Comparison of ENCODE assay signal across 1 cellular context in genomic region chr15:59688888-59689625, GRCh38.
TF ChIP-seq lines count a peak whose summit lies in the region.

Gene BNIP2, minus strand, starts transcription at chr15:59689320. Its CDS starts 6,863 bp downstream, at chr15:59682457.

TF ChIP-seq in HepG2, 621 proteins besides CTCF, POLR2A, EP300 and RAD21 (continued from another document and continues in another):
- no peak for TF ChIP-seq MLX (CRISPR knock-in tag; IDR thresholded peaks at IDR 0.05)
- TF ChIP-seq NR0B2 (CRISPR knock-in tag; IDR thresholded peaks at IDR 0.05), result no peak
- TF ChIP-seq POLR2AphosphoS5 (IDR thresholded peaks at IDR 0.05; ENCODE audit: low read depth, low read length), result peak; percentile 66; the same call in 1 of the 2 replicates
- TF ChIP-seq BRCA1 (CRISPR knock-in tag; IDR thresholded peaks at IDR 0.05), result no peak
- TF ChIP-seq NFE2L2 (IDR thresholded peaks at IDR 0.05; ENCODE audit: low read length), result no peak
- no peak for TF ChIP-seq RBAK (CRISPR knock-in tag; IDR thresholded peaks at IDR 0.05)
- TF ChIP-seq PRDM4 (CRISPR knock-in tag; IDR thresholded peaks at IDR 0.05; ENCODE audit: borderline replicate concordance), result no peak
- peak; percentile 40; the same call in 1 of the 2 replicates for TF ChIP-seq ZBTB14 (CRISPR knock-in tag; IDR thresholded peaks at IDR 0.05)
- peak; percentile 20; the same call in 1 of the 2 replicates for TF ChIP-seq ZNF362 (CRISPR knock-in tag; IDR thresholded peaks at IDR 0.05; ENCODE audit: borderline replicate concordance)
- TF ChIP-seq ZNF550 (CRISPR knock-in tag; IDR thresholded peaks at IDR 0.05; ENCODE audit: borderline replicate concordance), result no peak
- TF ChIP-seq NCOA2 (CRISPR knock-in tag; IDR thresholded peaks at IDR 0.05), result no peak
- TF ChIP-seq ZNF10 (CRISPR knock-in tag; IDR thresholded peaks at IDR 0.05; ENCODE audit: borderline replicate concordance, low read depth), result no peak
- no peak; the same call in 1 of the 2 replicates for TF ChIP-seq ZBED4 (CRISPR knock-in tag; IDR thresholded peaks at IDR 0.05; ENCODE audit: borderline replicate concordance)
- TF ChIP-seq ZNF383 (CRISPR knock-in tag; IDR thresholded peaks at IDR 0.05; ENCODE audit: borderline replicate concordance), result no peak
- no peak for TF ChIP-seq MATR3 (CRISPR knock-in tag; IDR thresholded peaks at IDR 0.05)
- peak; percentile 87; the same call in 1 of the 2 replicates for TF ChIP-seq ZNF414 (CRISPR knock-in tag; IDR thresholded peaks at IDR 0.05)
- no peak for TF ChIP-seq ZSCAN29 (CRISPR knock-in tag; conservative IDR thresholded peaks at IDR 0.05)
- peak; percentile 86; the same call in 1 of the 2 replicates for TF ChIP-seq EED (CRISPR knock-in tag; IDR thresholded peaks at IDR 0.05)
- 0 out of 2 replicates have a peak, but pooled peaks have one; percentile 40 for TF ChIP-seq ZZZ3 (CRISPR knock-in tag; IDR thresholded peaks at IDR 0.05; ENCODE audit: borderline replicate concordance)
- TF ChIP-seq RELA (CRISPR knock-in tag; IDR thresholded peaks at IDR 0.05), result 0 out of 2 replicates have a peak, but pooled peaks have one; percentile 32
- TF ChIP-seq ZNF782 (CRISPR knock-in tag; IDR thresholded peaks at IDR 0.05; ENCODE audit: borderline replicate concordance), result peak; percentile 78; the same call in 1 of the 2 replicates
- TF ChIP-seq WIZ (CRISPR knock-in tag; IDR thresholded peaks at IDR 0.05), result peak; percentile 84; the same call in 1 of the 2 replicates
- peak; percentile 67 for TF ChIP-seq IRF2 (CRISPR knock-in tag; IDR thresholded peaks at IDR 0.05)
- no peak for TF ChIP-seq MED13 (CRISPR knock-in tag; IDR thresholded peaks at IDR 0.05)
- TF ChIP-seq ASH2L (IDR thresholded peaks at IDR 0.05; ENCODE audit: insufficient read length, low read depth, low read length), result peak; percentile 98
- TF ChIP-seq ZBTB49 (CRISPR knock-in tag; IDR thresholded peaks at IDR 0.05; ENCODE audit: borderline replicate concordance), result peak; percentile 82; the same call in 1 of the 2 replicates
- no peak for TF ChIP-seq ZEB1 (IDR thresholded peaks at IDR 0.05; ENCODE audit: insufficient replicate concordance, low read depth)
- no peak for TF ChIP-seq ZNF468 (CRISPR knock-in tag; IDR thresholded peaks at IDR 0.05)
- no peak for TF ChIP-seq ZNF790 (CRISPR knock-in tag; IDR thresholded peaks at IDR 0.05; ENCODE audit: borderline replicate concordance)
- peak; percentile 76 for TF ChIP-seq ZSCAN31 (CRISPR knock-in tag; IDR thresholded peaks at IDR 0.05; ENCODE audit: low read depth)
- peak; percentile 99 for TF ChIP-seq ZFX (CRISPR knock-in tag; IDR thresholded peaks at IDR 0.05; ENCODE audit: low read depth)
- TF ChIP-seq ZNF160 (CRISPR knock-in tag; IDR thresholded peaks at IDR 0.05), result no peak
- TF ChIP-seq ZNF557 (CRISPR knock-in tag; IDR thresholded peaks at IDR 0.05), result no peak
- TF ChIP-seq ARID4A (CRISPR knock-in tag; IDR thresholded peaks at IDR 0.05; ENCODE audit: borderline replicate concordance), result peak; percentile 93
- TF ChIP-seq KDM4B (CRISPR knock-in tag; IDR thresholded peaks at IDR 0.05), result no peak; the same call in 1 of the 2 replicates
- peak; percentile 80; the same call in 1 of the 2 replicates for TF ChIP-seq SRY (CRISPR knock-in tag; IDR thresholded peaks at IDR 0.05)
